In genomic region chr16:89217138-89217387, GRCh38 we compare ENCODE assay signal across 8 cellular contexts. TPM values are rescaled to one million over a fixed set of nuclear protein-coding genes. Genes with fewer than 3 reads are reported as not detected.
A peak's percentile ranks its signal among the peaks of the same experiment; 100 is the strongest.
DNase-seq lines count a peak whose midpoint lies in the region; FAIRE-seq and TF ChIP-seq lines count a peak whose summit lies in the region.

No MANE protein-coding gene starts in this region.

- no peak for FAIRE-seq in GM19239 (lab: Jason Lieb, UNC)

- no peak overlapping the region for H2BK120ac ChIP-seq in H9 (ENCODE audit: low read depth, low read length, poor library complexity, severe bottlenecking)

- no peak for DNase-seq in H9
- DNase-seq in activated CD4-positive, alpha-beta memory T cell treated with anti-CD3 and anti-CD28 coated beads for 36 hours, result no peak
- DNase-seq in glutamatergic neuron, result no peak
- DNase-seq in GM19238 (ENCODE audit: insufficient read length, low spot score), result no peak
- DNase-seq in GM19239 (ENCODE audit: insufficient read length, low spot score), result no peak
- no peak for DNase-seq in NCI-H2196 (lab: John Stamatoyannopoulos, UW; ENCODE audit: unreplicated experiment)
- DNase-seq in NCI-H226, result no peak

- H3K27ac ChIP-seq in H9 (ENCODE audit: insufficient read length, low read depth, low read length), result no peak overlapping the region

- H2AK5ac ChIP-seq in H9 (ENCODE audit: insufficient read length, low read length), result no peak overlapping the region

- H3K9me3 Mint-ChIP-seq in H9, result no peaks in the 10 kb centered on the region
- no peaks in the 10 kb centered on the region for H3K9me3 Mint-ChIP-seq in activated CD4-positive, alpha-beta memory T cell treated with anti-CD3 and anti-CD28 coated beads for 36 hours
- H3K9me3 Mint-ChIP-seq in glutamatergic neuron (ENCODE audit: unreplicated experiment), result peaks cover 3% of the 10 kb centered on the region

- H3K4me2 ChIP-seq in H9 (ENCODE audit: insufficient read depth, insufficient read length, low read length), result peak overlapping the region; percentile 70
- peak overlapping the region; percentile 91 for H3K4me2 ChIP-seq in skeletal muscle satellite cell (ENCODE audit: low read length)

- H4K91ac ChIP-seq in H9 (ENCODE audit: insufficient read length, low read depth, low read length), result no peak overlapping the region

- H3K9me3 ChIP-seq in H9 (ENCODE audit: control insufficient read depth, low read depth, low read length) (no peaks in the 10 kb centered on the region), skeletal muscle satellite cell (replicated peaks; ENCODE audit: low read length) (no peaks in the 10 kb centered on the region)

- H2BK5ac ChIP-seq in H9 (ENCODE audit: insufficient read length, low read length), result no peak overlapping the region

- H3K23ac ChIP-seq in H9 (ENCODE audit: insufficient read length, low read depth, low read length), result no peak overlapping the region

- H3K4me1 Mint-ChIP-seq in H9 (peaks cover 7 to 12% of the 10 kb centered on the region in 2 experiments), glutamatergic neuron (ENCODE audit: low read depth, unreplicated experiment) (peaks cover 8% of the 10 kb centered on the region)
- peaks cover 10% of the 10 kb centered on the region for H3K4me1 Mint-ChIP-seq in activated CD4-positive, alpha-beta memory T cell treated with anti-CD3 and anti-CD28 coated beads for 36 hours (ENCODE audit: low read depth)

- WGBS in H9 (ENCODE audit: extremely low coverage, insufficient read length, low lambda C conversion rate), result no CpG with 5 or more reads among the region's 11 CpGs

- H3K27me3 ChIP-seq in H9 (ENCODE audit: insufficient read depth, low read length) (no peaks in the 10 kb centered on the region), skeletal muscle satellite cell (ENCODE audit: control insufficient read depth, insufficient read depth, low read length) (no peaks in the 10 kb centered on the region)

- no peaks in the 10 kb centered on the region for H3K79me1 ChIP-seq in H9 (ENCODE audit: insufficient read depth, low read depth, low read length, poor library complexity, severe bottlenecking)

- no peak overlapping the region for H2AFZ ChIP-seq in H9 (ENCODE audit: low read length)

- H2BK20ac ChIP-seq in H9 (ENCODE audit: low read depth, low read length, poor library complexity, severe bottlenecking), result no peak overlapping the region

- peak overlapping the region; percentile 99 for H3K4me3 ChIP-seq in skeletal muscle satellite cell (ENCODE audit: low read length)

- H3K4ac ChIP-seq in H9 (ENCODE audit: low read depth, low read length), result no peak overlapping the region

- intact Hi-C loops in activated CD4-positive, alpha-beta memory T cell treated with anti-CD3 and anti-CD28 coated beads for 36 hours (cut with micrococcal nuclease), result loop anchor here (1.0 to 10.0 kb wide), 3 partner anchors 23 to 190 kb away; partner anchors contain the start of gene ACSF3

- H3T11ph ChIP-seq in H9 (ENCODE audit: low read length), result no peak overlapping the region

- no peak overlapping the region for H2BK12ac ChIP-seq in H9 (ENCODE audit: insufficient read length, low read depth, low read length)

- H3K36me3 ChIP-seq in skeletal muscle satellite cell (ENCODE audit: insufficient read depth, low read length), result peaks cover 21% of the 10 kb centered on the region

- peaks cover 0 to 9% (median 7%) of the 10 kb centered on the region in 3 experiments; a peak in 5 of 7 replicates for H3K36me3 Mint-ChIP-seq in H9 (ENCODE audit: insufficient read depth in 1 of 3, low read depth in 3 of 3)
- peaks cover 4% of the 10 kb centered on the region for H3K36me3 Mint-ChIP-seq in activated CD4-positive, alpha-beta memory T cell treated with anti-CD3 and anti-CD28 coated beads for 36 hours
- no peaks in the 10 kb centered on the region for H3K36me3 Mint-ChIP-seq in glutamatergic neuron (ENCODE audit: unreplicated experiment)

- H3K27ac Mint-ChIP-seq in H9 (peak overlapping the region; percentile 35 to 94 (median 93); a peak in 6 of 7 replicates), glutamatergic neuron (ENCODE audit: unreplicated experiment) (peak overlapping the region; percentile 31)
- peak overlapping the region; percentile 75 for H3K27ac Mint-ChIP-seq in activated CD4-positive, alpha-beta memory T cell treated with anti-CD3 and anti-CD28 coated beads for 36 hours

- H4K5ac ChIP-seq in H9 (ENCODE audit: insufficient read length, low read depth, low read length), result no peak overlapping the region

- H3K4me1 ChIP-seq in H9 (ENCODE audit: insufficient read depth, low read length), result no peaks in the 10 kb centered on the region
- H3K4me1 ChIP-seq in skeletal muscle satellite cell (ENCODE audit: control insufficient read depth, insufficient read depth, low read length), result peaks cover 10% of the 10 kb centered on the region

- POLR2A ChIA-PET in activated CD4-positive, alpha-beta memory T cell treated with anti-CD3 and anti-CD28 coated beads for 36 hours (lab: Charles Lee), result interaction anchor here (1.0 to 1.2 kb wide), 3 partner anchors 24 to 124 kb away, joined by 3 to 5 read pairs (median 3); partner anchors contain the start of gene ACSF3

- no peak overlapping the region for H4K8ac ChIP-seq in H9 (replicated peaks; ENCODE audit: insufficient read length, low read depth, low read length)

- peaks cover 3% of the 10 kb centered on the region for H3K23me2 ChIP-seq in H9 (ENCODE audit: insufficient read length, low read depth, low read length, poor library complexity, severe bottlenecking)

- no peaks in the 10 kb centered on the region for H4K20me1 ChIP-seq in H9 (ENCODE audit: control insufficient read depth, insufficient read depth, insufficient read length)

- H3K14ac ChIP-seq in H9 (ENCODE audit: insufficient read depth, low read length), result no peak overlapping the region

- peak overlapping the region; percentile 88 for H3K9ac ChIP-seq in H9 (ENCODE audit: extremely low read depth, insufficient read length, low read length)
- peak overlapping the region; percentile 99 for H3K9ac ChIP-seq in skeletal muscle satellite cell (ENCODE audit: low read depth, low read length)

- H3K79me2 ChIP-seq in H9 (ENCODE audit: insufficient read depth, low read length), result no peaks in the 10 kb centered on the region

- H2BK15ac ChIP-seq in H9 (ENCODE audit: low read depth, low read length), result no peak overlapping the region

- H3K27me3 Mint-ChIP-seq in H9 (ENCODE audit: low read depth) (peaks cover 2% of the 10 kb centered on the region; the same call in 1 of the 2 replicates), glutamatergic neuron (ENCODE audit: unreplicated experiment) (peaks cover 4% of the 10 kb centered on the region)
- no peaks in the 10 kb centered on the region for H3K27me3 Mint-ChIP-seq in activated CD4-positive, alpha-beta memory T cell treated with anti-CD3 and anti-CD28 coated beads for 36 hours

- H3K56ac ChIP-seq in H9 (ENCODE audit: insufficient read length, low read depth, low read length), result no peak overlapping the region

- TF ChIP-seq CTCF in H9 (conservative IDR thresholded peaks at IDR 0.05) (no peak), glutamatergic neuron (IDR thresholded peaks at IDR 0.05; ENCODE audit: partially characterized antibody, unreplicated experiment) (no peak)

- H3K18ac ChIP-seq in H9 (ENCODE audit: insufficient read length, low read depth, low read length), result no peak overlapping the region

- peak overlapping the region; percentile 85 to 92 for H3K4me3 Mint-ChIP-seq in H9
- H3K4me3 Mint-ChIP-seq in activated CD4-positive, alpha-beta memory T cell treated with anti-CD3 and anti-CD28 coated beads for 36 hours, result peak overlapping the region; percentile 75
- peak overlapping the region; percentile 87 for H3K4me3 Mint-ChIP-seq in glutamatergic neuron (ENCODE audit: unreplicated experiment)

- CTCF ChIA-PET in activated CD4-positive, alpha-beta memory T cell treated with anti-CD3 and anti-CD28 coated beads for 36 hours (lab: Charles Lee), result interaction anchor here (1.2 to 1.5 kb wide), 4 partner anchors 23 to 405 kb away, joined by 3 to 16 read pairs (median 4); partner anchors contain the start of gene APRT

RNA-seq across cellular contexts. Expression of gene ZNF778, which starts 0.4 kb away (rescaled TPM):
- total RNA-seq in H9 (2021) (16.4 and 17.5 TPM in 2 replicates), glutamatergic neuron (ENCODE audit: unreplicated experiment) (36.2 TPM)
- total RNA-seq in activated CD4-positive, alpha-beta memory T cell treated with anti-CD3 and anti-CD28 coated beads for 36 hours, result 1 to 10 TPM; 7.4 to 7.9 TPM
- total RNA-seq in skeletal muscle satellite cell (2012; rRNA removed), result 7.9 and 10.7 TPM in 2 replicates

RNA-seq across cellular contexts. Expression of gene SLC22A31, which starts 16.7 kb away (rescaled TPM):
- total RNA-seq in H9 (2021), result 7.7 and 8.1 TPM in 2 replicates
- total RNA-seq in activated CD4-positive, alpha-beta memory T cell treated with anti-CD3 and anti-CD28 coated beads for 36 hours, result under 1 TPM; 0.39 to 0.45 TPM
- 3.9 TPM for total RNA-seq in glutamatergic neuron (ENCODE audit: unreplicated experiment)
- total RNA-seq in skeletal muscle satellite cell (2012; rRNA removed), result 0.76 and 1.7 TPM in 2 replicates

RNA-seq across cellular contexts. Expression of gene CDH15, which starts 45.5 kb away (rescaled TPM):
- total RNA-seq in H9 (2021), result 0.18 and 0.28 TPM in 2 replicates
- not detected for total RNA-seq in activated CD4-positive, alpha-beta memory T cell treated with anti-CD3 and anti-CD28 coated beads for 36 hours
- 12.6 TPM for total RNA-seq in glutamatergic neuron (ENCODE audit: unreplicated experiment)
- 2.5 and 17.0 TPM in 2 replicates for total RNA-seq in skeletal muscle satellite cell (2012; rRNA removed)

Comparison
In these comparisons a context has a peak if more than half of its experiments do, and no peak if none do; other contexts are left out.
1. H3K27ac Mint-ChIP-seq: peak in every context shown above with its lines; median percentile 93 in H9; 75 in activated CD4-positive, alpha-beta memory T cell treated with anti-CD3 and anti-CD28 coated beads for 36 hours; 31 in glutamatergic neuron.
2. RNA of gene CDH15, which starts 45.5 kb away (total RNA-seq): 12.6 TPM in glutamatergic neuron (single experiment); 0.18 to 0.28 TPM in H9 and not detected in activated CD4-positive, alpha-beta memory T cell treated with anti-CD3 and anti-CD28 coated beads for 36 hours; every median in the first group is over 10 times any median in the second.
3. Peak in every context shown above with its lines, with median percentiles within 50 percentile points of each other: H3K4me3 Mint-ChIP-seq.